19 cellular contexts compared by ENCODE assay signal in the genomic region with DNA sequence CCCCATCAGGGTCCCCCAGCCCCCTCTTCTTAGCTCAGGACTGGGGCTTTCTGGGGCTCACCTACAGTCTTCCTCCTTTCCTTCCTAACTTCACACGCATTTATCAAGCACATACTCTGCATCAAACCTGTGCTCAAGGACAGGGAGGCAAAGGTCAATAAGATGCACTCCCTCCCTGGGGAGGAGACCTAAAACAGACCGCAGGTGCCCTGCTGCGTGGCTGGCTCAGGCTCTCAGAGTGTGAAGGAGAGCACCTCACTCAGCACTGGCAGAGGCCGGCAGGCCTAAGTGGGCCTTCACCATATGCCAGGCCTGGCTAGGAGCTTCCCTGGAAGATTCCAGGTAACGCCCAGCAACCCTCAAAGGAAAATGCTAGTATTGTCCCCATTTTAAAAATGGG. TPM values are rescaled to one million over a fixed set of nuclear protein-coding genes. Genes with fewer than 3 reads are reported as not detected.
DNase-seq lines count a peak whose midpoint lies in the region; ATAC-seq and TF ChIP-seq lines count a peak whose summit lies in the region.
"Had no signal": no experiment of that assay in that cellular context is flagged by ENCODE, and none has a peak within 500 bp of the region (broad histone marks: within the 10 kb centered on the region; RNA-seq: fewer than 3 reads in every experiment).

No MANE protein-coding gene starts in this region.

- H3K79me2 ChIP-seq in neural progenitor cell (ENCODE audit: low read depth), result no peaks in the 10 kb centered on the region

- H3K36me3 ChIP-seq in colonic mucosa, result no peaks in the 10 kb centered on the region
- no peaks in the 10 kb centered on the region for H3K36me3 ChIP-seq in neural progenitor cell

- H3K27me3 ChIP-seq in colonic mucosa (no peaks in the 10 kb centered on the region), neural progenitor cell (no peaks in the 10 kb centered on the region)

- H3K4me2 ChIP-seq in neural progenitor cell, result no peak overlapping the region
- H3K4me2 ChIP-seq: A549 had no signal

- H2AFZ ChIP-seq in neural progenitor cell (replicated peaks), result peak overlapping the region; percentile 7

- no peaks in the 10 kb centered on the region for H3K27me3 Mint-ChIP-seq in stimulated activated naive CD8-positive, alpha-beta T cell treated with anti-CD3 and anti-CD28 coated beads, Interleukin-15, Interleukin-2, amounts not matched to agents 100 ng/mL and 50 ng/mL, for 24 hours
- peaks cover 6% of the 10 kb centered on the region for H3K27me3 Mint-ChIP-seq in neural progenitor cell (ENCODE audit: insufficient read depth, low read depth)

- H3K27ac ChIP-seq in colonic mucosa (peak overlapping the region; percentile 50), neural progenitor cell (no peak overlapping the region)

- DNase-seq in stimulated activated naive CD8-positive, alpha-beta T cell treated with anti-CD3 and anti-CD28 coated beads, Interleukin-15, Interleukin-2, amounts not matched to agents 100 U/mL and 50 U/mL, for 24 hours, result no peak
- DNase-seq in colonic mucosa (peak; percentile 60), neural progenitor cell (ENCODE audit: low spot score) (no peak), glomerular visceral epithelial cell (ENCODE audit: extremely low spot score) (no peak), DMS53 treated with DMSO at 0.1 percent for 48 hours (lab: John Stamatoyannopoulos, UW; ENCODE audit: unreplicated experiment) (no peak)
- DNase-seq: DMS 273 treated with DMSO at 0.1 percent for 48 hours, HFFc6, NCI-H1105 treated with DMSO at 0.1 percent for 48 hours, NCI-H187 treated with DMSO at 0.1 percent for 48 hours, NCI-H2171, NCI-H446, NCI-H748 treated with DMSO at 0.1 percent for 48 hours, RPMI8226 had no signal

- H3K4me3 ChIP-seq in colonic mucosa (no peak overlapping the region), neural progenitor cell (no peak overlapping the region)
- H3K4me3 ChIP-seq: A549 had no signal

- no peaks in the 10 kb centered on the region for H3K36me3 Mint-ChIP-seq in stimulated activated naive CD8-positive, alpha-beta T cell treated with anti-CD3 and anti-CD28 coated beads, Interleukin-15, Interleukin-2, amounts not matched to agents 100 ng/mL and 50 ng/mL, for 24 hours (ENCODE audit: low read depth)
- no peaks in the 10 kb centered on the region for H3K36me3 Mint-ChIP-seq in neural progenitor cell
- H3K36me3 Mint-ChIP-seq: CD14-positive monocyte, IgD-negative memory B cell had no signal

- H3K9me3 Mint-ChIP-seq in stimulated activated naive CD8-positive, alpha-beta T cell treated with anti-CD3 and anti-CD28 coated beads, Interleukin-15, Interleukin-2, amounts not matched to agents 100 ng/mL and 50 ng/mL, for 24 hours, result no peaks in the 10 kb centered on the region
- no peaks in the 10 kb centered on the region for H3K9me3 Mint-ChIP-seq in neural progenitor cell
- H3K9me3 Mint-ChIP-seq: HFFc6, IgD-negative memory B cell had no signal

- no peak for ATAC-seq in stimulated activated naive CD8-positive, alpha-beta T cell treated with anti-CD3 and anti-CD28 coated beads, Interleukin-15, Interleukin-2, amounts not matched to agents 100 U/mL and 50 U/mL, for 24 hours
- no peak for ATAC-seq in HG03439 (IDR thresholded peaks at IDR 0.05; ENCODE audit: unreplicated experiment)
- ATAC-seq: A549 had no signal

- peak overlapping the region; percentile 69 for H3K27ac Mint-ChIP-seq in stimulated activated naive CD8-positive, alpha-beta T cell treated with anti-CD3 and anti-CD28 coated beads, Interleukin-15, Interleukin-2, amounts not matched to agents 100 ng/mL and 50 ng/mL, for 24 hours
- no peak overlapping the region for H3K27ac Mint-ChIP-seq in neural progenitor cell
- H3K27ac Mint-ChIP-seq: HFFc6, IgD-negative memory B cell had no signal

- TF ChIP-seq CTCF in colonic mucosa (IDR thresholded peaks at IDR 0.05), result no peak
- no peak for TF ChIP-seq CTCF in neural progenitor cell (IDR thresholded peaks at IDR 0.05)

- intact Hi-C loops in colonic mucosa (cut with DNase I), result no loop called here

- H4K20me1 ChIP-seq in neural progenitor cell (ENCODE audit: low read depth), result no peaks in the 10 kb centered on the region

- no peak overlapping the region for H3K4me3 Mint-ChIP-seq in stimulated activated naive CD8-positive, alpha-beta T cell treated with anti-CD3 and anti-CD28 coated beads, Interleukin-15, Interleukin-2, amounts not matched to agents 100 ng/mL and 50 ng/mL, for 24 hours
- H3K4me3 Mint-ChIP-seq in neural progenitor cell, result no peak overlapping the region
- H3K4me3 Mint-ChIP-seq: CD14-positive monocyte, HFFc6, IgD-negative memory B cell had no signal

- H3F3A ChIP-seq in neural progenitor cell (ENCODE audit: low read depth), result no peaks in the 10 kb centered on the region

- no peaks in the 10 kb centered on the region for H3K9me3 ChIP-seq in colonic mucosa
- H3K9me3 ChIP-seq in neural progenitor cell (ENCODE audit: low read depth), result no peaks in the 10 kb centered on the region
- H3K9me3 ChIP-seq: A549 had no signal

- peaks cover 26% of the 10 kb centered on the region for H3K4me1 Mint-ChIP-seq in stimulated activated naive CD8-positive, alpha-beta T cell treated with anti-CD3 and anti-CD28 coated beads, Interleukin-15, Interleukin-2, amounts not matched to agents 100 ng/mL and 50 ng/mL, for 24 hours (ENCODE audit: low read depth)
- H3K4me1 Mint-ChIP-seq in neural progenitor cell, result peaks cover 15% of the 10 kb centered on the region

- H3K4me1 ChIP-seq in colonic mucosa, result no peaks in the 10 kb centered on the region
- no peaks in the 10 kb centered on the region for H3K4me1 ChIP-seq in neural progenitor cell

- H3K9ac ChIP-seq in colonic mucosa (ENCODE audit: low read depth in 2 of 2, low read length in 2 of 2) (no peak overlapping the region), neural progenitor cell (no peak overlapping the region)

RNA-seq across cellular contexts. Expression of a gene that starts 16.5 kb away (rescaled TPM):
- total RNA-seq in colonic mucosa (10 to 100 TPM in 1 of 2 donors, 1 to 10 TPM in 1; 2.9 to 13.8 TPM), neural progenitor cell (ENCODE audit: low replicate concordance) (not detected in 2 replicates)
- total RNA-seq: HFFc6, HT-29 had no signal
